In the genomic region with DNA sequence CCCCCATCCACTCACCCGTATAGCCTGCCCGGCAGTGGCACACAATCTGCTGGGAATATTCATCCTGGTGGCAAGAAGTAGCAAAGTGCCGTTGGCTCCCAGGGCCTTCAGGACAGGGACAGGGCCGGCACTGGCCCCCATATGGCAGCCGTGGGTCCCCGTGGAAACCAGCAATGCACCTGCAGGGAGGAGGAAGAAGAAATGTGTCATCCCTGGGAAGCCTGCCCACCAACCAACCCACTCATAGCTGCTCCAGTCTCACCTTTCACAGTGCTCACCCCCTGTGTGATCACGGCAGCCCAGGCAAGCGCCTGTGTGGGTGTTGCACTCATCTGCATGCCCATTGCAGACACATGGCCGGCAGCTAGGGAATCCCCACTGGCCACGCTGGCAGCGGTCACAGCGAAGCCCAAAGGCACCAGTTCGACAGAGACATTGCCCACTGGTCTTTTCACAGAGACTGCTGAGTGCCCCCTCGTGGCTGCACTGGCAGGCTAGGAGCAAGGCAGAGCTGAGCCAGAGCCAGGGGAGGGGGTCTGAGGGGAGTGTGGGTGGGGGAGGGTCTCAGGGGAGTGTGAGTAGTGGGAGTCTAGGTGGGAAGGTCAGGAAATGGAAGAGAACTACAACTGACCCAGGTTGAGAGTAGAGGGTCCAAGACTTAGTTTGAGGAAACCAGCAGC, we compare ENCODE assay signal across 17 cellular contexts. TPM values are rescaled to one million over a fixed set of nuclear protein-coding genes. Genes with fewer than 3 reads are reported as not detected.
DNase-seq lines count a peak whose midpoint lies in the region; ATAC-seq and TF ChIP-seq lines count a peak whose summit lies in the region.
"Had no signal": no experiment of that assay in that cellular context is flagged by ENCODE, and none has a peak within 500 bp of the region (broad histone marks: within the 10 kb centered on the region; RNA-seq: fewer than 3 reads in every experiment).

No MANE protein-coding gene starts in this region.

- H3K27ac ChIP-seq in A673 (ENCODE audit: low read depth, low read length, poor library complexity, severe bottlenecking) (no peak overlapping the region), PC-3 (ENCODE audit: low read length) (no peak overlapping the region), endodermal cell (ENCODE audit: low read depth, low read length) (no peak overlapping the region), trophoblast cell (ENCODE audit: low read depth, low read length) (no peak overlapping the region)
- H3K27ac ChIP-seq: parathyroid adenoma, testis had no signal

- no peak overlapping the region for H3K4ac ChIP-seq in trophoblast cell (ENCODE audit: low read depth, low read length)

- TF ChIP-seq CTCF in A673 (conservative IDR thresholded peaks at IDR 0.05; ENCODE audit: low read depth, low read length), result peak; percentile 38
- TF ChIP-seq CTCF in GM13976 (IDR thresholded peaks at IDR 0.05; ENCODE audit: borderline replicate concordance, control extremely low read depth, extremely low read depth, insufficient read depth, missing control alignments), result peak; percentile 22
- TF ChIP-seq CTCF in PC-3 (conservative IDR thresholded peaks at IDR 0.05; ENCODE audit: low read depth, low read length), result no peak
- TF ChIP-seq CTCF in endodermal cell (conservative IDR thresholded peaks at IDR 0.05), result peak; percentile 50

- 91 to 92% methylated on average over 9 to 14 of the region's 14 CpGs for WGBS in endodermal cell (ENCODE audit: insufficient coverage in 1 of 2, insufficient read length in 1 of 2), 2 experiments
- WGBS in trophoblast cell (ENCODE audit: extremely low coverage, insufficient coverage, insufficient read length), result no CpG with 5 or more reads among the region's 14 CpGs

- H3K4me3 ChIP-seq in A673 (ENCODE audit: low read depth, low read length, poor library complexity, severe bottlenecking) (no peak overlapping the region), PC-3 (ENCODE audit: low read length) (no peak overlapping the region), endodermal cell (ENCODE audit: low read length) (no peak overlapping the region), trophoblast cell (ENCODE audit: low read depth, low read length) (no peak overlapping the region)
- H3K4me3 ChIP-seq: gastroesophageal sphincter, testis had no signal

- H2AFZ ChIP-seq in PC-3 (ENCODE audit: low read length) (no peak overlapping the region), trophoblast cell (ENCODE audit: insufficient read depth, low read length, poor library complexity) (no peak overlapping the region)
- H2AFZ ChIP-seq: parathyroid adenoma had no signal

- H3K79me1 ChIP-seq in trophoblast cell (ENCODE audit: low read length), result peaks cover 5% of the 10 kb centered on the region

- DNase-seq in A673 (ENCODE audit: low spot score) (no peak), GM13976 (ENCODE audit: low spot score) (no peak), PC-3 (peak; percentile 16), endodermal cell (peak; percentile 60), NCI-H510A (lab: John Stamatoyannopoulos, UW) (no peak), LoVo (ENCODE audit: low spot score) (no peak), T-cell (no peak), trophoblast cell (no peak)
- DNase-seq: activated CD4-positive, alpha-beta T cell treated with anti-CD3 and anti-CD28 coated beads, Interleukin-2, amount 50 U/mL, for 1 hour; NCI-H1105; NCI-H226; testis had no signal

- ATAC-seq in PC-3 (no peak), T-cell (replicated peaks in 1 of 4) (no peak)
- ATAC-seq: activated T-helper 17 cell treated with anti-CD3 and anti-CD28 coated beads, Interleukin-2, amount 50 U/mL, for 72 hours; gastroesophageal sphincter had no signal

- H2BK120ac ChIP-seq in trophoblast cell (ENCODE audit: insufficient read depth, low read length, poor library complexity), result no peak overlapping the region

- no peak overlapping the region for H4K8ac ChIP-seq in trophoblast cell (ENCODE audit: low read depth, low read length)

- no peaks in the 10 kb centered on the region for H3K9me3 ChIP-seq in A673 (ENCODE audit: low read depth, low read length, poor library complexity, severe bottlenecking)
- H3K9me3 ChIP-seq in PC-3 (ENCODE audit: low read length), result no peaks in the 10 kb centered on the region
- no peaks in the 10 kb centered on the region for H3K9me3 ChIP-seq in endodermal cell (ENCODE audit: control insufficient read depth, low read length)
- peaks cover 3% of the 10 kb centered on the region for H3K9me3 ChIP-seq in trophoblast cell (ENCODE audit: insufficient read depth, low read depth, low read length)
- H3K9me3 ChIP-seq: gastroesophageal sphincter, testis had no signal

- in situ Hi-C loops in GM13976 (cut with MboI; ENCODE audit: low sequenced_read_pairs, unreplicated experiment), result no loop called here

- H3K36me3 Mint-ChIP-seq in endodermal cell (ENCODE audit: low read depth) (peaks cover 16% of the 10 kb centered on the region), T-cell (no peaks in the 10 kb centered on the region)

- no peaks in the 10 kb centered on the region for H3K4me1 Mint-ChIP-seq in endodermal cell
- H3K4me1 Mint-ChIP-seq in T-cell, result peaks cover under 1 to 6% (median 4%) of the 10 kb centered on the region in 3 donors
- H3K4me1 Mint-ChIP-seq: activated T-helper 17 cell treated with anti-CD3 and anti-CD28 coated beads, Interleukin-2, amount 50 U/mL, for 72 hours; brain had no signal

- H4K12ac ChIP-seq in trophoblast cell (ENCODE audit: low read depth, low read length), result no peak overlapping the region

- H3K18ac ChIP-seq in trophoblast cell (ENCODE audit: low read length), result no peak overlapping the region

- H3K79me2 ChIP-seq in PC-3 (ENCODE audit: low read length) (peaks cover 3% of the 10 kb centered on the region), trophoblast cell (ENCODE audit: control insufficient read depth, insufficient read depth, low read length, poor library complexity) (peaks cover 5% of the 10 kb centered on the region)

- H4K20me1 ChIP-seq in PC-3 (ENCODE audit: low read length), result no peaks in the 10 kb centered on the region

- no peaks in the 10 kb centered on the region for H3K4me1 ChIP-seq in A673 (ENCODE audit: insufficient read depth, low read length, poor library complexity, severe bottlenecking)
- peaks cover 2% of the 10 kb centered on the region; the same call in 1 of the 2 replicates for H3K4me1 ChIP-seq in PC-3 (ENCODE audit: insufficient read depth, low read length)
- peaks cover 4% of the 10 kb centered on the region for H3K4me1 ChIP-seq in endodermal cell (ENCODE audit: control insufficient read depth, insufficient read depth, low read length)
- no peaks in the 10 kb centered on the region for H3K4me1 ChIP-seq in trophoblast cell (ENCODE audit: control insufficient read depth in 1 of 2, insufficient read depth in 2 of 2, low read length in 2 of 2)

- no peaks in the 10 kb centered on the region for H3K36me3 ChIP-seq in A673 (ENCODE audit: insufficient read depth, low read length, poor library complexity, severe bottlenecking)
- peaks cover 11% of the 10 kb centered on the region; the same call in 1 of the 2 replicates for H3K36me3 ChIP-seq in PC-3 (ENCODE audit: low read depth, low read length)
- peaks cover 35% of the 10 kb centered on the region for H3K36me3 ChIP-seq in endodermal cell (ENCODE audit: control insufficient read depth, insufficient read depth, low read length)
- H3K36me3 ChIP-seq in trophoblast cell (ENCODE audit: control insufficient read depth in 1 of 2, insufficient read depth in 2 of 2, low read length in 2 of 2), result peaks cover 72 to 76% of the 10 kb centered on the region in 2 experiments

- POLR2A ChIA-PET in A673 (lab: Charles Lee; ENCODE audit: low non-redundant PET), result no interaction called here
- POLR2A ChIA-PET in PC-3 (lab: Charles Lee; ENCODE audit: unreplicated experiment), result interaction anchor here (0.5 kb wide), 1 partner anchor 104 kb away, joined by 4 read pairs; no protein-coding TSS in a partner anchor
- POLR2A ChIA-PET in T-cell (lab: Charles Lee), result interaction anchor here in 1 of 2 donors (0.6 kb wide), 1 partner anchor 1855 kb away, joined by 4 read pairs; no protein-coding TSS in a partner anchor

- CTCF ChIA-PET in A673 (lab: Charles Lee) (no interaction called here), PC-3 (lab: Charles Lee) (no interaction called here), T-cell (lab: Charles Lee) (no interaction called here)

- H3K4me3 Mint-ChIP-seq in endodermal cell (no peak overlapping the region), T-cell (no peak overlapping the region)
- H3K4me3 Mint-ChIP-seq: activated T-helper 17 cell treated with anti-CD3 and anti-CD28 coated beads, Interleukin-2, amount 50 U/mL, for 72 hours; brain; T-helper 2 cell treated with Interferon-gamma antibody and Interleukin-4, amounts not matched to agents 5 μg/mL and 100 μg/mL, for 36 hours had no signal

- no peaks in the 10 kb centered on the region for H3K27me3 ChIP-seq in A673 (replicated peaks; ENCODE audit: insufficient read depth, low read depth, low read length, poor library complexity)
- H3K27me3 ChIP-seq in PC-3 (ENCODE audit: low read length), result no peaks in the 10 kb centered on the region
- no peaks in the 10 kb centered on the region for H3K27me3 ChIP-seq in endodermal cell (ENCODE audit: control insufficient read depth, insufficient read depth, low read length, poor library complexity, severe bottlenecking)
- no peaks in the 10 kb centered on the region for H3K27me3 ChIP-seq in trophoblast cell (ENCODE audit: insufficient read depth, low read length)
- H3K27me3 ChIP-seq: gastroesophageal sphincter, testis had no signal

- H3K9me2 ChIP-seq in PC-3 (replicated peaks; ENCODE audit: low read length), result no peaks in the 10 kb centered on the region

- H3K27ac Mint-ChIP-seq in endodermal cell (no peak overlapping the region), T-cell (no peak overlapping the region)
- H3K27ac Mint-ChIP-seq: activated T-helper 17 cell treated with anti-CD3 and anti-CD28 coated beads, Interleukin-2, amount 50 U/mL, for 72 hours; T-helper 2 cell treated with Interferon-gamma antibody and Interleukin-4, amounts not matched to agents 5 μg/mL and 100 μg/mL, for 36 hours had no signal

- intact Hi-C loops in A673 (cut with micrococcal nuclease; ENCODE audit: unreplicated experiment) (no loop called here), PC-3 (cut with micrococcal nuclease) (no loop called here)

- H2AK5ac ChIP-seq in trophoblast cell (ENCODE audit: low read length), result no peak overlapping the region

- H3K9ac ChIP-seq in PC-3 (ENCODE audit: low read length) (no peak overlapping the region), endodermal cell (ENCODE audit: extremely low read depth, low read length, poor library complexity, severe bottlenecking) (no peak overlapping the region), trophoblast cell (ENCODE audit: low read length) (no peak overlapping the region)
- H3K9ac ChIP-seq: parathyroid adenoma had no signal

- H3K4me2 ChIP-seq in PC-3 (ENCODE audit: low read length), result no peak overlapping the region
- H3K4me2 ChIP-seq in trophoblast cell (ENCODE audit: low read length), result no peak overlapping the region

- H4K91ac ChIP-seq in trophoblast cell (ENCODE audit: low read depth, low read length), result no peak overlapping the region

- H3K14ac ChIP-seq in trophoblast cell (ENCODE audit: low read length), result no peak overlapping the region

- no peak overlapping the region for H2BK5ac ChIP-seq in trophoblast cell (ENCODE audit: low read depth, low read length, poor library complexity)

- BruUV-seq in A673 (replicated peaks; lab: Mats Ljungman, UMichigan) (no TSS peak), PC-3 (replicated peaks; lab: Mats Ljungman, UMichigan) (no TSS peak)

- H3K9me3 Mint-ChIP-seq in endodermal cell, result no peaks in the 10 kb centered on the region
- H3K9me3 Mint-ChIP-seq in T-cell, result no peaks in the 10 kb centered on the region
- H3K9me3 Mint-ChIP-seq: activated T-helper 17 cell treated with anti-CD3 and anti-CD28 coated beads, Interleukin-2, amount 50 U/mL, for 72 hours; brain; T-helper 2 cell treated with Interferon-gamma antibody and Interleukin-4, amounts not matched to agents 5 μg/mL and 100 μg/mL, for 36 hours had no signal

- no peak overlapping the region for H2BK12ac ChIP-seq in trophoblast cell (ENCODE audit: low read length)

- H3K27me3 Mint-ChIP-seq in endodermal cell (ENCODE audit: insufficient read depth) (no peaks in the 10 kb centered on the region), T-cell (no peaks in the 10 kb centered on the region)
- H3K27me3 Mint-ChIP-seq: activated T-helper 17 cell treated with anti-CD3 and anti-CD28 coated beads, Interleukin-2, amount 50 U/mL, for 72 hours; brain had no signal

- H3F3A ChIP-seq in PC-3 (ENCODE audit: low read length, unreplicated experiment), result peaks cover 7% of the 10 kb centered on the region

- H3K23ac ChIP-seq in trophoblast cell (ENCODE audit: low read length), result no peak overlapping the region

RNA-seq across cellular contexts. Expression of a gene that starts 4.5 kb away (rescaled TPM):
- 37.5 and 44.9 TPM in 2 replicates for total RNA-seq in A673 (2021)
- 84.4 and 86.7 TPM in 2 replicates for total RNA-seq in PC-3 (2014; rRNA removed)
- total RNA-seq in endodermal cell, result 10 to 100 TPM; 61.5 to 63.2 TPM
- 50.7 TPM for polyA plus RNA-seq in endodermal cell (2013, experiment 1 of 2)
- 43.1 TPM for polyA plus RNA-seq in endodermal cell (2013, experiment 2 of 2)
- 100 to 1,000 TPM in 3 of 5 donors, 10 to 100 TPM in 2; 56.5 to 117 (median 105) TPM for total RNA-seq in T-cell
- polyA plus RNA-seq in trophoblast cell (2013), result 22.0 and 22.9 TPM in 2 replicates

RNA-seq across cellular contexts. Expression of a gene that starts 7.7 kb away (rescaled TPM):
- total RNA-seq in A673 (2021) (45.9 and 57.3 TPM in 2 replicates), PC-3 (2014; rRNA removed) (240 and 365 TPM in 2 replicates), endodermal cell (10 to 100 TPM; 83.6 to 97.8 TPM), T-cell (1 to 10 TPM in 3 of 5 donors, under 1 TPM in 2; 0.25 to 3.7 (median 2.1) TPM)
- polyA plus RNA-seq in endodermal cell (2013, experiment 1 of 2), result 159 TPM
- polyA plus RNA-seq in endodermal cell (2013, experiment 2 of 2), result 154 TPM
- 164 and 173 TPM in 2 replicates for polyA plus RNA-seq in trophoblast cell (2013)

RNA-seq across cellular contexts. Expression of a gene that starts 20.6 kb away (rescaled TPM):
- 186 and 188 TPM in 2 replicates for total RNA-seq in A673 (2021)
- total RNA-seq in PC-3 (2014; rRNA removed), result 310 and 316 TPM in 2 replicates
- total RNA-seq in endodermal cell, result 100 to 1,000 TPM; 314 to 358 TPM
- 290 TPM for polyA plus RNA-seq in endodermal cell (2013, experiment 1 of 2)
- polyA plus RNA-seq in endodermal cell (2013, experiment 2 of 2), result 278 TPM
- total RNA-seq in T-cell, result 100 to 1,000 TPM; 215 to 261 (median 245) TPM
- polyA plus RNA-seq in trophoblast cell (2013), result 390 and 404 TPM in 2 replicates

RNA-seq across cellular contexts. Expression of a gene that starts 31.3 kb away (rescaled TPM):
- total RNA-seq in A673 (2021), result 57.3 and 64.5 TPM in 2 replicates
- total RNA-seq in PC-3 (2014; rRNA removed), result 90.2 and 124 TPM in 2 replicates
- total RNA-seq in endodermal cell, result 100 to 1,000 TPM; 127 to 155 TPM
- 108 TPM for polyA plus RNA-seq in endodermal cell (2013, experiment 1 of 2)
- polyA plus RNA-seq in endodermal cell (2013, experiment 2 of 2), result 96.8 TPM
- 100 to 1,000 TPM; 142 to 202 (median 155) TPM for total RNA-seq in T-cell
- polyA plus RNA-seq in trophoblast cell (2013), result 118 and 121 TPM in 2 replicates

RNA-seq across cellular contexts. Expression of a gene that starts 41.0 kb away (rescaled TPM):
- 10.4 and 10.6 TPM in 2 replicates for total RNA-seq in A673 (2021)
- total RNA-seq in PC-3 (2014; rRNA removed), result 19.4 and 27.7 TPM in 2 replicates
- 10 to 100 TPM; 23.4 to 25.7 TPM for total RNA-seq in endodermal cell
- polyA plus RNA-seq in endodermal cell (2013, experiment 1 of 2), result 25.0 TPM
- 22.0 TPM for polyA plus RNA-seq in endodermal cell (2013, experiment 2 of 2)
- 10 to 100 TPM; 20.4 to 37.0 (median 35.8) TPM for total RNA-seq in T-cell
- 13.2 and 13.6 TPM in 2 replicates for polyA plus RNA-seq in trophoblast cell (2013)

Comparison
In these comparisons a context has a peak if more than half of its experiments do, and no peak if none do; other contexts are left out.
1. DNase-seq: peak in PC-3 (single experiment) and endodermal cell (single experiment); none in A673 (single experiment), GM13976 (single experiment), NCI-H510A (single experiment), LoVo (single experiment), T-cell (0 of 34) and trophoblast cell (0 of 2).